Comparison of ENCODE assay signal across 15 cellular contexts in the genomic region with DNA sequence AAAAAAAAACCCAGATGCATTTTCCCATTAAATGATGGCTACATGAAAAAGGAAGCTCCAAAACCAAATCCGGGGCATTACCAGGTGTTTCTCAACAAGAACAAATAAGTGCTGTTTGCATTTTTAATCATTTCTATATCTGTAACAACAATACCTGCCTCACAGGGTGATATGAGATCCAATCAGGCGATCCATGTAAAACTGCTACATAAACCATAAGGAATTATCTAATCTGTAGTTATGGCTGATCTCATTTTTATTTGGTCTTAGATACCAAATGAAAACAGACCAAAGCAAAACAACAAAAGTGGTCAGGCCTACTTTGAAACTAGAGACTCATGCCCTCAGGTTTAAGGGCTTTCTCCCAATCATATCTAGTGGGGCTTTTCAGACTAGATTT. TPM values are rescaled to one million over a fixed set of nuclear protein-coding genes. Genes with fewer than 3 reads are reported as not detected.
DNase-seq lines count a peak whose midpoint lies in the region; ATAC-seq, FAIRE-seq and TF ChIP-seq lines count a peak whose summit lies in the region.
"Had no signal": no experiment of that assay in that cellular context is flagged by ENCODE, and none has a peak within 500 bp of the region (broad histone marks: within the 10 kb centered on the region; RNA-seq: fewer than 3 reads in every experiment).

No MANE protein-coding gene starts in this region.

- peak overlapping the region in 2 of 4 donors; percentile 10 to 53 for H3K4me3 Mint-ChIP-seq in CD4-positive, CD25-positive, alpha-beta regulatory T cell
- no peak overlapping the region for H3K4me3 Mint-ChIP-seq in immature natural killer cell

- CTCF ChIA-PET in A549 (lab: Yijun Ruan, JAX), result interaction anchor here (1.1 to 1.4 kb wide), 3 partner anchors 8 to 20 kb away, joined by 3 read pairs; no protein-coding TSS in a partner anchor

- H3K4me3 ChIP-seq in A549 (no peak overlapping the region), RWPE2 (ENCODE audit: severe bottlenecking) (no peak overlapping the region), SJCRH30 (no peak overlapping the region)
- no peak overlapping the region for H3K4me3 ChIP-seq in CD4-positive, CD25-positive, alpha-beta regulatory T cell (ENCODE audit: low read depth, low read length)

- peaks cover 35% of the 10 kb centered on the region for H3K36me3 Mint-ChIP-seq in CD4-positive, CD25-positive, alpha-beta regulatory T cell
- H3K36me3 Mint-ChIP-seq in immature natural killer cell, result peaks cover 4 to 16% (median 7%) of the 10 kb centered on the region in 3 donors

- H3K27ac ChIP-seq in A549 (0 out of 6 replicates have a peak overlapping the region, but pooled peaks of 1 of the 2 experiments have one; percentile 5), RWPE2 (ENCODE audit: poor library complexity, severe bottlenecking) (peak overlapping the region; percentile 53), SJCRH30 (no peak overlapping the region)
- no peak overlapping the region for H3K27ac ChIP-seq in CD4-positive, CD25-positive, alpha-beta regulatory T cell (ENCODE audit: insufficient read depth, low read length, poor library complexity, severe bottlenecking)

- TF ChIP-seq EP300 in A549 (IDR thresholded peaks at IDR 0.05), result no peak

- peaks cover 68 to 90% (median 81%) of the 10 kb centered on the region in 4 donors for H3K4me1 Mint-ChIP-seq in CD4-positive, CD25-positive, alpha-beta regulatory T cell
- peaks cover 81 to 92% of the 10 kb centered on the region in 2 donors for H3K4me1 Mint-ChIP-seq in immature natural killer cell

- no peak for TF ChIP-seq POLR2A in A549 (IDR thresholded peaks at IDR 0.05; ENCODE audit: low read length)

- POLR2A ChIA-PET in A549 (lab: Yijun Ruan, JAX), result no interaction called here

- no peak for FAIRE-seq in A549 (lab: Jason Lieb, UNC)
- FAIRE-seq: G401.6, GM19239, urothelium cell line had no signal

- TF ChIP-seq RAD21 in A549 (conservative IDR thresholded peaks at IDR 0.05 in 1 of 2, IDR thresholded peaks at IDR 0.05 in 1 of 2), result no peak

- H3K9me3 ChIP-seq in A549 (no peaks in the 10 kb centered on the region), RWPE2 (ENCODE audit: severe bottlenecking) (no peaks in the 10 kb centered on the region), SJCRH30 (replicated peaks) (no peaks in the 10 kb centered on the region)
- H3K9me3 ChIP-seq in CD4-positive, CD25-positive, alpha-beta regulatory T cell (ENCODE audit: control insufficient read depth in 2 of 2, low read length in 2 of 2), result no peaks in the 10 kb centered on the region

- peaks cover 8% of the 10 kb centered on the region for H3K36me3 ChIP-seq in CD4-positive, CD25-positive, alpha-beta regulatory T cell (ENCODE audit: control insufficient read depth, insufficient read depth, low read length)
- H3K36me3 ChIP-seq in RWPE2 (ENCODE audit: low read depth) (peaks cover 48% of the 10 kb centered on the region), SJCRH30 (peaks cover 13% of the 10 kb centered on the region)

- H3K9me3 Mint-ChIP-seq in CD4-positive, CD25-positive, alpha-beta regulatory T cell, result peaks cover 0 to 7% (median 0%) of the 10 kb centered on the region in 7 donors
- H3K9me3 Mint-ChIP-seq in immature natural killer cell, result no peaks in the 10 kb centered on the region

- no peak for DNase-seq in A549 (ENCODE audit: low read depth in 1 of 2, low spot score in 1 of 2)
- DNase-seq in CD4-positive, CD25-positive, alpha-beta regulatory T cell, result no peak
- no peak for DNase-seq in RWPE2 (ENCODE audit: low spot score)
- no peak for DNase-seq in immature natural killer cell
- DNase-seq in NCI-H2107 treated with DMSO at 0.1 percent for 48 hours (lab: John Stamatoyannopoulos, UW; ENCODE audit: unreplicated experiment), result no peak
- no peak for DNase-seq in SJCRH30
- no peak for DNase-seq in GM10266 (ENCODE audit: extremely low spot score)
- DNase-seq: KG1, NCI-H1436, NCI-H526 treated with DMSO at 0.1 percent for 48 hours, RPMI8226, T-helper 9 cell had no signal

- ATAC-seq in A549 (no peak), RWPE2 (ENCODE audit: low read depth) (no peak)
- ATAC-seq in CD4-positive, CD25-positive, alpha-beta regulatory T cell (ENCODE audit: low read depth in 2 of 2), result no peak

- H3K4me2 ChIP-seq in A549, result peak overlapping the region; percentile 10; the same call in 1 of the 3 replicates

- peak overlapping the region; percentile 91 to 97 (median 94) for H3K27ac Mint-ChIP-seq in CD4-positive, CD25-positive, alpha-beta regulatory T cell
- peak overlapping the region in 5 of 6 donors; percentile 1 to 60 (median 18) for H3K27ac Mint-ChIP-seq in immature natural killer cell

- WGBS in A549 (ENCODE audit: missing lambda C conversion rate), result 54% methylated on average over 2 of the region's 2 CpGs

- TF ChIP-seq CTCF in A549 (IDR thresholded peaks at IDR 0.05) (no peak), RWPE2 (IDR thresholded peaks at IDR 0.05; ENCODE audit: poor library complexity, severe bottlenecking) (no peak), GM10266 (IDR thresholded peaks at IDR 0.05; ENCODE audit: control insufficient read depth, insufficient read depth, low read depth, missing control alignments) (no peak)

- no peaks in the 10 kb centered on the region for H3K27me3 ChIP-seq in CD4-positive, CD25-positive, alpha-beta regulatory T cell (ENCODE audit: control insufficient read depth, insufficient read depth, low read length)
- H3K27me3 ChIP-seq in RWPE2 (ENCODE audit: insufficient read depth, poor library complexity, severe bottlenecking) (no peaks in the 10 kb centered on the region), SJCRH30 (no peaks in the 10 kb centered on the region)

- peaks cover 64% of the 10 kb centered on the region for H3K4me1 ChIP-seq in A549
- H3K4me1 ChIP-seq in CD4-positive, CD25-positive, alpha-beta regulatory T cell (ENCODE audit: control insufficient read depth, insufficient read depth, low read length, poor library complexity, severe bottlenecking), result peaks cover 77% of the 10 kb centered on the region
- H3K4me1 ChIP-seq in RWPE2 (ENCODE audit: insufficient read depth, poor library complexity, severe bottlenecking), result peaks cover 31% of the 10 kb centered on the region
- peaks cover 6% of the 10 kb centered on the region; the same call in 1 of the 2 replicates for H3K4me1 ChIP-seq in SJCRH30

- H3K27me3 Mint-ChIP-seq in CD4-positive, CD25-positive, alpha-beta regulatory T cell, result no peaks in the 10 kb centered on the region
- peaks cover 0 to 2% (median under 1%) of the 10 kb centered on the region in 3 donors for H3K27me3 Mint-ChIP-seq in immature natural killer cell (ENCODE audit: low read depth in 3 of 3)

TF ChIP-seq in A549, 52 proteins besides CTCF, POLR2A, EP300 and RAD21 (continues in another document):
- TF ChIP-seq JUN (IDR thresholded peaks at IDR 0.05) (no peak), NPAS2 (CRISPR knock-in tag; IDR thresholded peaks at IDR 0.05; ENCODE audit: borderline replicate concordance) (no peak)
- TF ChIP-seq, protein P1, sequence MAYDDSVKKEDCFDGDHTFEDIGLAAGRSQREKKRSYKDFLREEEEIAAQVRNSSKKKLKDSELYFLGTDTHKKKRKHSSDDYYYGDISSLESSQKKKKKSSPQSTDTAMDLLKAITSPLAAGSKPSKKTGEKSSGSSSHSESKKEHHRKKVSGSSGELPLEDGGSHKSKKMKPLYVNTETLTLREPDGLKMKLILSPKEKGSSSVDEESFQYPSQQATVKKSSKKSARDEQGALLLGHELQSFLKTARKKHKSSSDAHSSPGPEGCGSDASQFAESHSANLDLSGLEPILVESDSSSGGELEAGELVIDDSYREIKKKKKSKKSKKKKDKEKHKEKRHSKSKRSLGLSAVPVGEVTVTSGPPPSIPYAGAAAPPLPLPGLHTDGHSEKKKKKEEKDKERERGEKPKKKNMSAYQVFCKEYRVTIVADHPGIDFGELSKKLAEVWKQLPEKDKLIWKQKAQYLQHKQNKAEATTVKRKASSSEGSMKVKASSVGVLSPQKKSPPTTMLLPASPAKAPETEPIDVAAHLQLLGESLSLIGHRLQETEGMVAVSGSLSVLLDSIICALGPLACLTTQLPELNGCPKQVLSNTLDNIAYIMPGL (CRISPR knock-in tag; IDR thresholded peaks at IDR 0.05; ENCODE audit: borderline replicate concordance), result no peak
- TF ChIP-seq, protein P2, sequence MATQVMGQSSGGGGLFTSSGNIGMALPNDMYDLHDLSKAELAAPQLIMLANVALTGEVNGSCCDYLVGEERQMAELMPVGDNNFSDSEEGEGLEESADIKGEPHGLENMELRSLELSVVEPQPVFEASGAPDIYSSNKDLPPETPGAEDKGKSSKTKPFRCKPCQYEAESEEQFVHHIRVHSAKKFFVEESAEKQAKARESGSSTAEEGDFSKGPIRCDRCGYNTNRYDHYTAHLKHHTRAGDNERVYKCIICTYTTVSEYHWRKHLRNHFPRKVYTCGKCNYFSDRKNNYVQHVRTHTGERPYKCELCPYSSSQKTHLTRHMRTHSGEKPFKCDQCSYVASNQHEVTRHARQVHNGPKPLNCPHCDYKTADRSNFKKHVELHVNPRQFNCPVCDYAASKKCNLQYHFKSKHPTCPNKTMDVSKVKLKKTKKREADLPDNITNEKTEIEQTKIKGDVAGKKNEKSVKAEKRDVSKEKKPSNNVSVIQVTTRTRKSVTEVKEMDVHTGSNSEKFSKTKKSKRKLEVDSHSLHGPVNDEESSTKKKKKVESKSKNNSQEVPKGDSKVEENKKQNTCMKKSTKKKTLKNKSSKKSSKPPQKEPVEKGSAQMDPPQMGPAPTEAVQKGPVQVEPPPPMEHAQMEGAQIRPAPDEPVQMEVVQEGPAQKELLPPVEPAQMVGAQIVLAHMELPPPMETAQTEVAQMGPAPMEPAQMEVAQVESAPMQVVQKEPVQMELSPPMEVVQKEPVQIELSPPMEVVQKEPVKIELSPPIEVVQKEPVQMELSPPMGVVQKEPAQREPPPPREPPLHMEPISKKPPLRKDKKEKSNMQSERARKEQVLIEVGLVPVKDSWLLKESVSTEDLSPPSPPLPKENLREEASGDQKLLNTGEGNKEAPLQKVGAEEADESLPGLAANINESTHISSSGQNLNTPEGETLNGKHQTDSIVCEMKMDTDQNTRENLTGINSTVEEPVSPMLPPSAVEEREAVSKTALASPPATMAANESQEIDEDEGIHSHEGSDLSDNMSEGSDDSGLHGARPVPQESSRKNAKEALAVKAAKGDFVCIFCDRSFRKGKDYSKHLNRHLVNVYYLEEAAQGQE (IDR thresholded peaks at IDR 0.05), result no peak

RNA-seq across cellular contexts. Expression of a gene that starts 28.3 kb away (rescaled TPM):
- polyA plus RNA-seq in A549 (2011; rRNA removed), result 108 and 115 TPM in 2 replicates
- polyA plus RNA-seq in A549 (2012; cell fraction: cytosol; rRNA removed), result 133 and 154 TPM in 2 replicates
- polyA plus RNA-seq in A549 (2012; cell fraction: nucleus; rRNA removed), result 437 and 484 TPM in 2 replicates
- 63.0 to 76.5 TPM (median 70.9 TPM) in 3 replicates for polyA plus RNA-seq in A549 (2017; fragmentation: RNase III; extraction: RNeasy Plus Mini Kit Qiagen cat#74134 plus additional on column Dnase treatment)
- 183 and 199 TPM in 2 replicates for polyA minus RNA-seq in A549 (2011; rRNA and poly(A)+ RNA removed)
- 302 TPM for total RNA-seq in CD4-positive, CD25-positive, alpha-beta regulatory T cell
- 10 to 100 TPM; 60.4 to 79.6 (median 64.2) TPM for polyA plus RNA-seq in CD4-positive, CD25-positive, alpha-beta regulatory T cell
- 10 to 100 TPM; 40.7 to 75.5 (median 42.2) TPM for polyA plus RNA-seq in immature natural killer cell
- 86.7 and 95.6 TPM in 2 replicates for total RNA-seq in SJCRH30 (2014; rRNA removed; shearing (Covaris generic))
